In genomic region chr2:198044777-198045176, GRCh38 we compare ENCODE assay signal across 17 cellular contexts.
A peak's percentile ranks its signal among the peaks of the same experiment; 100 is the strongest.
DNase-seq lines count a peak whose midpoint lies in the region; ATAC-seq, FAIRE-seq and TF ChIP-seq lines count a peak whose summit lies in the region.
"Had no signal": no experiment of that assay in that cellular context is flagged by ENCODE, and none has a peak within 500 bp of the region (broad histone marks: within the 10 kb centered on the region; RNA-seq: fewer than 3 reads in every experiment).

No MANE protein-coding gene starts in this region.

- H3K4me1 ChIP-seq in GM23248 (ENCODE audit: insufficient read depth) (peaks cover 12% of the 10 kb centered on the region), small intestine (ENCODE audit: control insufficient read depth in 2 of 2, insufficient read depth in 1 of 2, low read depth in 1 of 2, low read length in 1 of 2) (peaks cover 3 to 5% of the 10 kb centered on the region in 2 donors)
- H3K4me1 ChIP-seq: BE2C had no signal

- no peak overlapping the region for H2AFZ ChIP-seq in GM23248
- H2AFZ ChIP-seq: PC-9 had no signal

- peak overlapping the region; percentile 74 for H3K27ac Mint-ChIP-seq in activated naive CD8-positive, alpha-beta T cell treated with anti-CD3 and anti-CD28 coated beads, Interleukin-2, amount 50 U/mL, for 24 hours
- no peak overlapping the region for H3K27ac Mint-ChIP-seq in glutamatergic neuron (ENCODE audit: unreplicated experiment)
- no peak overlapping the region for H3K27ac Mint-ChIP-seq in activated CD4-positive, alpha-beta memory T cell treated with anti-CD3 and anti-CD28 coated beads, Interleukin-2, amount 10 ng/mL, durations not matched to agents 7 days and 5 days
- H3K27ac Mint-ChIP-seq: CD8-positive, alpha-beta T cell had no signal

- DNase-seq in activated T-cell treated with anti-CD3 and anti-CD28 coated beads, Interleukin-2, amount 50 U/mL, for 4 hours: no peak
- DNase-seq in activated T-cell treated with anti-CD3 and anti-CD28 coated beads for 4 hours: no peak
- peak; percentile 58 for DNase-seq in GM23248
- DNase-seq in activated naive CD8-positive, alpha-beta T cell treated with anti-CD3 and anti-CD28 coated beads, Interleukin-2, amount 50 U/mL, for 24 hours: no peak
- DNase-seq in small intestine: peak; percentile 28
- no peak for DNase-seq in glutamatergic neuron
- DNase-seq in activated CD4-positive, alpha-beta memory T cell treated with anti-CD3 and anti-CD28 coated beads, Interleukin-2, amount 10 ng/mL, durations not matched to agents 7 days and 5 days: no peak
- DNase-seq: BE2C; CD8-positive, alpha-beta T cell; MG63; NCI-H1092 treated with DMSO at 0.1 percent for 48 hours; NCI-H1694 treated with DMSO at 0.1 percent for 48 hours; NCI-H446 treated with DMSO at 0.1 percent for 48 hours; NCI-H748 treated with DMSO at 0.1 percent for 48 hours; PC-9 had no signal

- no peaks in the 10 kb centered on the region for H4K20me1 ChIP-seq in GM23248 (ENCODE audit: insufficient read depth)

- WGBS in GM23248 (ENCODE audit: low coverage in 1 of 2, low lambda C conversion rate in 2 of 2, missing lambda C conversion rate in 2 of 2), 2 experiments: 17 to 23% methylated on average over 2 of the region's 2 CpGs
- WGBS in small intestine, 3 donors: 43 to 79% (median 60%) methylated on average over 2 of the region's 2 CpGs

- no peak overlapping the region for H3K4me3 ChIP-seq in GM23248
- no peak overlapping the region for H3K4me3 ChIP-seq in small intestine (ENCODE audit: low read depth in 1 of 2, low read length in 2 of 2)
- H3K4me3 ChIP-seq: MG63, PC-9 had no signal

- no peaks in the 10 kb centered on the region for H3K9me3 ChIP-seq in GM23248 (ENCODE audit: low read depth)
- H3K9me3 ChIP-seq in small intestine (ENCODE audit: control insufficient read depth, low read depth): no peaks in the 10 kb centered on the region
- H3K9me3 ChIP-seq: BE2C, MG63 had no signal

- H3K9me3 Mint-ChIP-seq in activated T-cell treated with anti-CD3 and anti-CD28 coated beads, Interleukin-2, amount 50 U/mL, for 4 hours: no peaks in the 10 kb centered on the region
- H3K9me3 Mint-ChIP-seq in activated naive CD8-positive, alpha-beta T cell treated with anti-CD3 and anti-CD28 coated beads, Interleukin-2, amount 50 U/mL, for 24 hours: peaks cover 7% of the 10 kb centered on the region
- no peaks in the 10 kb centered on the region for H3K9me3 Mint-ChIP-seq in glutamatergic neuron (ENCODE audit: unreplicated experiment)
- peaks cover 2% of the 10 kb centered on the region for H3K9me3 Mint-ChIP-seq in activated CD4-positive, alpha-beta memory T cell treated with anti-CD3 and anti-CD28 coated beads, Interleukin-2, amount 10 ng/mL, durations not matched to agents 7 days and 5 days
- H3K9me3 Mint-ChIP-seq: CD8-positive, alpha-beta T cell had no signal

- H3K27me3 ChIP-seq in GM23248 (replicated peaks; ENCODE audit: insufficient read depth) (no peaks in the 10 kb centered on the region), small intestine (ENCODE audit: control insufficient read depth in 2 of 2, insufficient read depth in 2 of 2, low read length in 2 of 2) (no peaks in the 10 kb centered on the region)
- H3K27me3 ChIP-seq: BE2C, MG63 had no signal

- H3K27me3 Mint-ChIP-seq in activated T-cell treated with anti-CD3 and anti-CD28 coated beads, Interleukin-2, amount 50 U/mL, for 4 hours (ENCODE audit: low read depth): no peaks in the 10 kb centered on the region
- no peaks in the 10 kb centered on the region for H3K27me3 Mint-ChIP-seq in activated naive CD8-positive, alpha-beta T cell treated with anti-CD3 and anti-CD28 coated beads, Interleukin-2, amount 50 U/mL, for 24 hours
- no peaks in the 10 kb centered on the region for H3K27me3 Mint-ChIP-seq in glutamatergic neuron (ENCODE audit: unreplicated experiment)
- H3K27me3 Mint-ChIP-seq in activated CD4-positive, alpha-beta memory T cell treated with anti-CD3 and anti-CD28 coated beads, Interleukin-2, amount 10 ng/mL, durations not matched to agents 7 days and 5 days: no peaks in the 10 kb centered on the region

- POLR2A ChIA-PET in activated CD4-positive, alpha-beta memory T cell treated with anti-CD3 and anti-CD28 coated beads, Interleukin-2, amount 10 ng/mL, durations not matched to agents 7 days and 5 days (lab: Charles Lee): no interaction called here

- H3F3A ChIP-seq in GM23248 (ENCODE audit: insufficient read depth): 0 out of 2 replicates have a peak, but pooled peaks cover 7% of the 10 kb centered on the region

- no peak for FAIRE-seq in small intestine (lab: Jason Lieb, UNC)
- FAIRE-seq: H54 had no signal

- no peak overlapping the region for H3K9ac ChIP-seq in GM23248

- peaks cover 13% of the 10 kb centered on the region for H3K4me1 Mint-ChIP-seq in activated T-cell treated with anti-CD3 and anti-CD28 coated beads, Interleukin-2, amount 50 U/mL, for 4 hours (ENCODE audit: low read depth)
- H3K4me1 Mint-ChIP-seq in activated naive CD8-positive, alpha-beta T cell treated with anti-CD3 and anti-CD28 coated beads, Interleukin-2, amount 50 U/mL, for 24 hours: peaks cover 22% of the 10 kb centered on the region
- no peaks in the 10 kb centered on the region for H3K4me1 Mint-ChIP-seq in glutamatergic neuron (ENCODE audit: low read depth, unreplicated experiment)
- peaks cover 5% of the 10 kb centered on the region for H3K4me1 Mint-ChIP-seq in activated CD4-positive, alpha-beta memory T cell treated with anti-CD3 and anti-CD28 coated beads, Interleukin-2, amount 10 ng/mL, durations not matched to agents 7 days and 5 days

- CTCF ChIA-PET in activated CD4-positive, alpha-beta memory T cell treated with anti-CD3 and anti-CD28 coated beads, Interleukin-2, amount 10 ng/mL, durations not matched to agents 7 days and 5 days (lab: Charles Lee): no interaction called here

- H3K79me2 ChIP-seq in GM23248 (ENCODE audit: insufficient read depth): no peaks in the 10 kb centered on the region

- H3K36me3 Mint-ChIP-seq in activated T-cell treated with anti-CD3 and anti-CD28 coated beads, Interleukin-2, amount 50 U/mL, for 4 hours (ENCODE audit: insufficient read depth): peaks cover 7% of the 10 kb centered on the region
- peaks cover 2% of the 10 kb centered on the region for H3K36me3 Mint-ChIP-seq in activated naive CD8-positive, alpha-beta T cell treated with anti-CD3 and anti-CD28 coated beads, Interleukin-2, amount 50 U/mL, for 24 hours (ENCODE audit: low read depth)
- H3K36me3 Mint-ChIP-seq in glutamatergic neuron (ENCODE audit: unreplicated experiment): no peaks in the 10 kb centered on the region
- H3K36me3 Mint-ChIP-seq in activated CD4-positive, alpha-beta memory T cell treated with anti-CD3 and anti-CD28 coated beads, Interleukin-2, amount 10 ng/mL, durations not matched to agents 7 days and 5 days (ENCODE audit: low read depth): peaks cover 2% of the 10 kb centered on the region
- H3K36me3 Mint-ChIP-seq: CD8-positive, alpha-beta T cell had no signal

- H3K4me2 ChIP-seq in GM23248 (ENCODE audit: unreplicated experiment): peak overlapping the region; percentile 14
- H3K4me2 ChIP-seq: PC-9 had no signal

- no peak overlapping the region for H3K27ac ChIP-seq in GM23248
- no peak overlapping the region for H3K27ac ChIP-seq in small intestine (ENCODE audit: low read depth in 1 of 2, low read length in 1 of 2)
- H3K27ac ChIP-seq: PC-9 had no signal

- H3K36me3 ChIP-seq in GM23248 (ENCODE audit: low read depth) (no peaks in the 10 kb centered on the region), small intestine (ENCODE audit: control insufficient read depth in 2 of 2, insufficient read depth in 2 of 2, low read length in 2 of 2) (no peaks in the 10 kb centered on the region)
- H3K36me3 ChIP-seq: BE2C, MG63 had no signal

- no peak overlapping the region for H3K4me3 Mint-ChIP-seq in activated T-cell treated with anti-CD3 and anti-CD28 coated beads, Interleukin-2, amount 50 U/mL, for 4 hours
- H3K4me3 Mint-ChIP-seq in activated naive CD8-positive, alpha-beta T cell treated with anti-CD3 and anti-CD28 coated beads, Interleukin-2, amount 50 U/mL, for 24 hours: no peak overlapping the region
- H3K4me3 Mint-ChIP-seq in glutamatergic neuron (ENCODE audit: unreplicated experiment): no peak overlapping the region
- no peak overlapping the region for H3K4me3 Mint-ChIP-seq in activated CD4-positive, alpha-beta memory T cell treated with anti-CD3 and anti-CD28 coated beads, Interleukin-2, amount 10 ng/mL, durations not matched to agents 7 days and 5 days
- H3K4me3 Mint-ChIP-seq: CD8-positive, alpha-beta T cell had no signal

- TF ChIP-seq CTCF in glutamatergic neuron (IDR thresholded peaks at IDR 0.05; ENCODE audit: partially characterized antibody, unreplicated experiment): no peak

- peak; percentile 86 to 87 for ATAC-seq in activated T-cell treated with anti-CD3 and anti-CD28 coated beads, Interleukin-2, amount 50 U/mL, for 4 hours
- peak; percentile 91 for ATAC-seq in activated naive CD8-positive, alpha-beta T cell treated with anti-CD3 and anti-CD28 coated beads, Interleukin-2, amount 50 U/mL, for 24 hours
- ATAC-seq in HG03460 (IDR thresholded peaks at IDR 0.05; ENCODE audit: unreplicated experiment): no peak
- ATAC-seq: CD8-positive, alpha-beta T cell had no signal

- in situ Hi-C loops in GM23248 (cut with MboI): no loop called here

- H3K9me2 ChIP-seq in GM23248 (ENCODE audit: insufficient read depth): no peaks in the 10 kb centered on the region

Comparison
In these comparisons a context has a peak if more than half of its experiments do, and no peak if none do; other contexts are left out.
1. DNase-seq: peak in GM23248 (single experiment) and small intestine (single experiment); none in activated T-cell treated with anti-CD3 and anti-CD28 coated beads, Interleukin-2, amount 50 U/mL, for 4 hours (single experiment), activated T-cell treated with anti-CD3 and anti-CD28 coated beads for 4 hours (single experiment), activated naive CD8-positive, alpha-beta T cell treated with anti-CD3 and anti-CD28 coated beads, Interleukin-2, amount 50 U/mL, for 24 hours (single experiment), glutamatergic neuron (single experiment) and activated CD4-positive, alpha-beta memory T cell treated with anti-CD3 and anti-CD28 coated beads, Interleukin-2, amount 10 ng/mL, durations not matched to agents 7 days and 5 days (single experiment).